ENCODE assay signal across 11 cellular contexts in genomic region chr2:41736586-41736985, GRCh38.
DNase-seq lines count a peak whose midpoint lies in the region; ATAC-seq and TF ChIP-seq lines count a peak whose summit lies in the region.
"Had no signal": no experiment of that assay in that cellular context is flagged by ENCODE, and none has a peak within 500 bp of the region (broad histone marks: within the 10 kb centered on the region; RNA-seq: fewer than 3 reads in every experiment).

No MANE protein-coding gene starts in this region.

- no peak overlapping the region for H2AK5ac ChIP-seq in IMR-90 (ENCODE audit: low read depth, low read length)

- POLR2A ChIA-PET in IMR-90 (lab: Charles Lee; ENCODE audit: unreplicated experiment): no interaction called here
- POLR2A ChIA-PET in CD4-positive, alpha-beta T cell (lab: Charles Lee): no interaction called here
- POLR2A ChIA-PET in PC-3 (lab: Charles Lee; ENCODE audit: unreplicated experiment): no interaction called here

- H3K14ac ChIP-seq in IMR-90 (replicated peaks; ENCODE audit: low read depth, low read length): no peak overlapping the region

- BruUV-seq in IMR-90 (replicated peaks; lab: Mats Ljungman, UMichigan) (no TSS peak), PC-3 (replicated peaks; lab: Mats Ljungman, UMichigan) (no TSS peak)

- no peak overlapping the region for H2BK120ac ChIP-seq in IMR-90 (ENCODE audit: low read depth, low read length)

- no peak overlapping the region for H4K91ac ChIP-seq in IMR-90 (ENCODE audit: insufficient read depth, low read depth, low read length)

- no peak overlapping the region for H3K18ac ChIP-seq in IMR-90 (ENCODE audit: low read depth, low read length)

- CTCF ChIA-PET in IMR-90 (lab: Yijun Ruan, JAX): no interaction called here
- CTCF ChIA-PET in CD4-positive, alpha-beta T cell (lab: Charles Lee): no interaction called here
- CTCF ChIA-PET in PC-3 (lab: Charles Lee): no interaction called here

- H2BK20ac ChIP-seq in IMR-90 (ENCODE audit: low read depth, low read length): no peak overlapping the region

- H3K36me3 Mint-ChIP-seq in natural killer cell treated with Interleukin-12 subunit alpha and Interleukin-12 subunit beta and Interleukin-15 and Interleukin-18, amount 100 ng/mL, for 72 hours: no peaks in the 10 kb centered on the region
- no peaks in the 10 kb centered on the region for H3K36me3 Mint-ChIP-seq in natural killer cell
- no peaks in the 10 kb centered on the region for H3K36me3 Mint-ChIP-seq in CD4-positive, alpha-beta T cell (ENCODE audit: low read depth)
- H3K36me3 Mint-ChIP-seq: activated CD8-positive, alpha-beta memory T cell treated with anti-CD3 and anti-CD28 coated beads, Interleukin-2, amount 10 ng/mL, durations not matched to agents 7 days and 5 days had no signal

- H3K4me1 ChIP-seq in IMR-90 (ENCODE audit: control insufficient read depth, insufficient read depth, low read length) (no peaks in the 10 kb centered on the region), PC-3 (ENCODE audit: insufficient read depth, low read length) (no peaks in the 10 kb centered on the region)

- H3K27me3 ChIP-seq in IMR-90 (ENCODE audit: control insufficient read depth, insufficient read depth, low read length): peaks cover 4% of the 10 kb centered on the region; the same call in 1 of the 2 replicates
- H3K27me3 ChIP-seq in CD4-positive, alpha-beta T cell (ENCODE audit: control insufficient read depth, insufficient read depth, low read length): no peaks in the 10 kb centered on the region
- peaks cover 24% of the 10 kb centered on the region for H3K27me3 ChIP-seq in PC-3 (ENCODE audit: low read length)

- no peak for TF ChIP-seq POLR2A in IMR-90 (IDR thresholded peaks at IDR 0.05; ENCODE audit: low read depth, low read length)

- ATAC-seq in natural killer cell treated with Interleukin-12 subunit alpha and Interleukin-12 subunit beta and Interleukin-15 and Interleukin-18, amount 100 ng/mL, for 72 hours: peak; percentile 17 to 20
- ATAC-seq in natural killer cell: no peak
- ATAC-seq in HG02852 (IDR thresholded peaks at IDR 0.05; ENCODE audit: unreplicated experiment): peak; percentile 25
- ATAC-seq in IMR-90 (ENCODE audit: low read depth): no peak
- no peak for ATAC-seq in CD4-positive, alpha-beta T cell (ENCODE audit: poor library complexity)
- no peak for ATAC-seq in PC-3

- H3K9ac ChIP-seq in IMR-90 (ENCODE audit: low read depth, low read length): no peak overlapping the region
- no peak overlapping the region for H3K9ac ChIP-seq in PC-3 (ENCODE audit: low read length)

- TF ChIP-seq CTCF in natural killer cell (IDR thresholded peaks at IDR 0.05) (no peak), IMR-90 (conservative IDR thresholded peaks at IDR 0.05; ENCODE audit: low read depth, low read length) (no peak), PC-3 (conservative IDR thresholded peaks at IDR 0.05; ENCODE audit: low read depth, low read length) (no peak)
- no peak for TF ChIP-seq CTCF in CD4-positive, alpha-beta T cell (IDR thresholded peaks at IDR 0.05)

- no peaks in the 10 kb centered on the region for H3K36me3 ChIP-seq in IMR-90 (ENCODE audit: control insufficient read depth, insufficient read depth, low read length)
- H3K36me3 ChIP-seq in PC-3 (ENCODE audit: low read depth, low read length): no peaks in the 10 kb centered on the region

- no peaks in the 10 kb centered on the region for H3K9me1 ChIP-seq in IMR-90 (ENCODE audit: insufficient read depth, low read length)

- H2BK5ac ChIP-seq in IMR-90 (ENCODE audit: low read depth, low read length, poor library complexity, severe bottlenecking): no peak overlapping the region

- intact Hi-C loops in natural killer cell (cut with micrococcal nuclease) (no loop called here), IMR-90 (cut with micrococcal nuclease) (no loop called here), PC-3 (cut with micrococcal nuclease) (no loop called here)
- intact Hi-C loops in CD4-positive, alpha-beta T cell (cut with DNase I, micrococcal nuclease): no loop called here

- no peak overlapping the region for H3K4me3 Mint-ChIP-seq in natural killer cell treated with Interleukin-12 subunit alpha and Interleukin-12 subunit beta and Interleukin-15 and Interleukin-18, amount 100 ng/mL, for 72 hours
- H3K4me3 Mint-ChIP-seq in natural killer cell: no peak overlapping the region
- H3K4me3 Mint-ChIP-seq in CD4-positive, alpha-beta T cell: no peak overlapping the region
- H3K4me3 Mint-ChIP-seq: activated CD8-positive, alpha-beta memory T cell treated with anti-CD3 and anti-CD28 coated beads, Interleukin-2, amount 10 ng/mL, durations not matched to agents 7 days and 5 days; central memory CD8-positive, alpha-beta T cell had no signal

- H2BK15ac ChIP-seq in IMR-90 (ENCODE audit: low read depth, low read length): no peak overlapping the region

- in situ Hi-C loops in IMR-90 (cut with MboI; ENCODE audit: low sequenced_read_pairs): no loop called here

- H3K4ac ChIP-seq in IMR-90 (ENCODE audit: low read depth, low read length): no peak overlapping the region

- H3K56ac ChIP-seq in IMR-90 (ENCODE audit: extremely low read depth, insufficient read depth, low read length): no peak overlapping the region

- no peaks in the 10 kb centered on the region for H3K9me2 ChIP-seq in PC-3 (replicated peaks; ENCODE audit: low read length)

- dilution Hi-C loops in IMR-90 (cut with HindIII; ENCODE audit: low sequenced_read_pairs, unreplicated experiment): no loop called here

- no peak for DNase-seq in natural killer cell treated with Interleukin-12 subunit alpha and Interleukin-12 subunit beta and Interleukin-15 and Interleukin-18, amount 100 ng/mL, for 72 hours (ENCODE audit: low spot score)
- DNase-seq in natural killer cell (no peak), IMR-90 (no peak), HuH-7 (ENCODE audit: low spot score) (no peak), PC-3 (no peak)
- no peak for DNase-seq in CD4-positive, alpha-beta T cell
- no peak for DNase-seq in activated CD8-positive, alpha-beta memory T cell treated with anti-CD3 and anti-CD28 coated beads, Interleukin-2, amount 50 U/mL, for 4 hours
- DNase-seq: activated CD8-positive, alpha-beta memory T cell treated with anti-CD3 and anti-CD28 coated beads, Interleukin-2, amount 10 ng/mL, durations not matched to agents 7 days and 5 days; NCI-H2227 treated with DMSO at 0.1 percent for 48 hours had no signal

- H4K5ac ChIP-seq in IMR-90 (ENCODE audit: low read depth, low read length): no peak overlapping the region

- no peak overlapping the region for H2AK9ac ChIP-seq in IMR-90 (replicated peaks; ENCODE audit: low read depth, low read length, poor library complexity)

- no peak overlapping the region for H3K27ac Mint-ChIP-seq in natural killer cell treated with Interleukin-12 subunit alpha and Interleukin-12 subunit beta and Interleukin-15 and Interleukin-18, amount 100 ng/mL, for 72 hours
- no peak overlapping the region for H3K27ac Mint-ChIP-seq in natural killer cell
- H3K27ac Mint-ChIP-seq in CD4-positive, alpha-beta T cell: no peak overlapping the region
- H3K27ac Mint-ChIP-seq: activated CD8-positive, alpha-beta memory T cell treated with anti-CD3 and anti-CD28 coated beads, Interleukin-2, amount 10 ng/mL, durations not matched to agents 7 days and 5 days had no signal

- H4K8ac ChIP-seq in IMR-90 (ENCODE audit: low read depth in 2 of 2, low read length in 2 of 2): no peak overlapping the region

- no peaks in the 10 kb centered on the region for H3K79me1 ChIP-seq in IMR-90 (ENCODE audit: low read depth in 1 of 2, low read length in 2 of 2)

- H3K79me2 ChIP-seq in PC-3 (ENCODE audit: low read length): no peaks in the 10 kb centered on the region

- H3K9me3 Mint-ChIP-seq in natural killer cell treated with Interleukin-12 subunit alpha and Interleukin-12 subunit beta and Interleukin-15 and Interleukin-18, amount 100 ng/mL, for 72 hours: no peaks in the 10 kb centered on the region
- no peaks in the 10 kb centered on the region for H3K9me3 Mint-ChIP-seq in natural killer cell
- H3K9me3 Mint-ChIP-seq in CD4-positive, alpha-beta T cell: no peaks in the 10 kb centered on the region
- H3K9me3 Mint-ChIP-seq: central memory CD8-positive, alpha-beta T cell had no signal

- H3K4me2 ChIP-seq in IMR-90 (ENCODE audit: low read depth, low read length) (no peak overlapping the region), PC-3 (ENCODE audit: low read length) (no peak overlapping the region)

- H4K20me1 ChIP-seq in IMR-90 (ENCODE audit: insufficient read depth, low read length): no peaks in the 10 kb centered on the region
- no peaks in the 10 kb centered on the region for H4K20me1 ChIP-seq in PC-3 (ENCODE audit: low read length)

- H3K27ac ChIP-seq in IMR-90 (ENCODE audit: insufficient read depth, low read length) (no peak overlapping the region), PC-3 (ENCODE audit: low read length) (no peak overlapping the region)
- no peak overlapping the region for H3K27ac ChIP-seq in CD4-positive, alpha-beta T cell (ENCODE audit: low read depth, low read length)

- no peaks in the 10 kb centered on the region for H3F3A ChIP-seq in PC-3 (ENCODE audit: low read length, unreplicated experiment)

- H3K4me3 ChIP-seq in IMR-90 (ENCODE audit: insufficient read depth, low read depth, low read length) (no peak overlapping the region), PC-3 (ENCODE audit: low read length) (no peak overlapping the region)

- no peak overlapping the region for H3K23ac ChIP-seq in IMR-90 (ENCODE audit: low read depth, low read length)

- peak overlapping the region; percentile 21 for H2AFZ ChIP-seq in IMR-90 (replicated peaks; ENCODE audit: low read length, poor library complexity)
- H2AFZ ChIP-seq in PC-3 (ENCODE audit: low read length): no peak overlapping the region

- peaks cover 8 to 17% of the 10 kb centered on the region in 2 donors for H3K27me3 Mint-ChIP-seq in natural killer cell treated with Interleukin-12 subunit alpha and Interleukin-12 subunit beta and Interleukin-15 and Interleukin-18, amount 100 ng/mL, for 72 hours
- H3K27me3 Mint-ChIP-seq in natural killer cell (ENCODE audit: low read depth in 2 of 2): peaks cover 2 to 41% of the 10 kb centered on the region in 2 donors
- peaks cover 19% of the 10 kb centered on the region for H3K27me3 Mint-ChIP-seq in CD4-positive, alpha-beta T cell

- H3K9me3 ChIP-seq in IMR-90 (ENCODE audit: control insufficient read depth, insufficient read depth, low read length) (no peaks in the 10 kb centered on the region), PC-3 (ENCODE audit: low read length) (no peaks in the 10 kb centered on the region)
- no peaks in the 10 kb centered on the region for H3K9me3 ChIP-seq in CD4-positive, alpha-beta T cell (ENCODE audit: control insufficient read depth, low read length)

- TF ChIP-seq RAD21 in IMR-90 (IDR thresholded peaks at IDR 0.05; ENCODE audit: low read length): no peak

- peaks cover 0 to 8% of the 10 kb centered on the region in 2 donors for H3K4me1 Mint-ChIP-seq in natural killer cell treated with Interleukin-12 subunit alpha and Interleukin-12 subunit beta and Interleukin-15 and Interleukin-18, amount 100 ng/mL, for 72 hours (ENCODE audit: low read depth in 2 of 2)
- H3K4me1 Mint-ChIP-seq in natural killer cell: peaks cover 0 to 10% of the 10 kb centered on the region in 2 donors
- H3K4me1 Mint-ChIP-seq in CD4-positive, alpha-beta T cell (ENCODE audit: low read depth): no peaks in the 10 kb centered on the region
- H3K4me1 Mint-ChIP-seq: central memory CD8-positive, alpha-beta T cell had no signal

- no CpG with 5 or more reads among the region's 3 CpGs for WGBS in IMR-90 (ENCODE audit: extremely low coverage in 2 of 2, insufficient read length in 1 of 2), 2 experiments

TF ChIP-seq in IMR-90, 13 proteins besides CTCF, POLR2A, EP300 and RAD21 (continues in another document):
- no peak for TF ChIP-seq MAFK (IDR thresholded peaks at IDR 0.05; ENCODE audit: low read depth, low read length)

Comparison
In these comparisons a context has a peak if more than half of its experiments do, and no peak if none do; other contexts are left out.
1. ATAC-seq: peak in natural killer cell treated with Interleukin-12 subunit alpha and Interleukin-12 subunit beta and Interleukin-15 and Interleukin-18, amount 100 ng/mL, for 72 hours (2 of 2) and HG02852 (single experiment); none in natural killer cell (0 of 3), IMR-90 (single experiment), CD4-positive, alpha-beta T cell (single experiment) and PC-3 (single experiment).